In the genomic region with DNA sequence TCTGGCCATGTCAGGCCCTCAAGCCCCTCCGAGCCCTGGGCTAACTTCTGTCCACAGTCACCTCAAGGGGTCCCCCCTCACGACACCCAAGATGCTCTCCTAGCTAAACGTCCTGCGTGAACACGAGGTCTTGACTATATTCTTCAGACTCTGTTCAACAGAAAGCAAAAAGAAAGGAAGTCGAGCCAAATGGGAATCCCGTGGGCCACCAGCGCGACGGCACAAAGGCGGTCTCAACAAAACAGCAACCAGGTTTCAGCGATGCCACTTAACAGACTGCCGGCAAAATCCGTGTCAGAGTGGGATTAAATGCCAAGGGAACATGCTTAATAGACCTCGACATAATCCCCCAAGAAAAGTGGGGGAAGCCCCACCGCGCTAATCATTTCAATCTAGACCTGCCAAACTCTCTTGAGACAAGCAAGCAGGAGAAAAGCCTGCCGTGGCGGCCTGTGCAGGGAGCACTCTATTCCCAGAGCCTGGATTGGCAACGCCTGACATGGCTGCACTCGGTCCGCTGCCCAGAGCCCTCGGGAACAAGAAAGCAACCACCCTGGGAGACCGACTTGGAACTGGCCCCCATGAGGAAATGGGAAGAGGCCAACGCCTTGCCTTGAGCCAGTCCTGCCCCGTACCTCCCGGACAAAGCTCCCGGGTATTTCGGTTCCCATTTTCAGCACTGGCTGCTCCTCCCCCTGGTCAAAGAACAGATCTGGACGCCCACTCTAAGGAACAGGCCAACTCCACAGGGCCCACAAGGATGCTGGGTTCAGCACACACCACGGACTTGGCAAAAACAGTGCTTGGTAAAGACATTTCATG, we compare ENCODE assay signal across 10 cellular contexts. TPM values are rescaled to one million over a fixed set of nuclear protein-coding genes. Genes with fewer than 3 reads are reported as not detected.
A peak's percentile ranks its signal among the peaks of the same experiment; 100 is the strongest.
DNase-seq lines count a peak whose midpoint lies in the region; ATAC-seq and TF ChIP-seq lines count a peak whose summit lies in the region.
"Had no signal": no experiment of that assay in that cellular context is flagged by ENCODE, and none has a peak within 500 bp of the region (broad histone marks: within the 10 kb centered on the region; RNA-seq: fewer than 3 reads in every experiment).

No MANE protein-coding gene starts in this region.

- H3K9me3 Mint-ChIP-seq in T-helper 2 cell treated with Interferon-gamma antibody and Interleukin-4, amounts not matched to agents 5 μg/mL and 100 μg/mL, for 36 hours, result no peaks in the 10 kb centered on the region
- H3K9me3 Mint-ChIP-seq in dendritic cell treated with granulocyte-macrophage colony-stimulating factor and Interleukin-4, amounts not matched to agents 40 ng/mL and 50 ng/mL, for 4 days, result no peaks in the 10 kb centered on the region

- H3K4me1 ChIP-seq in thoracic aorta (ENCODE audit: control insufficient read depth in 1 of 2, low read depth in 2 of 2), result peaks cover 14 to 63% of the 10 kb centered on the region in 2 donors

- H3K4me3 ChIP-seq in thoracic aorta, result peak overlapping the region; percentile 57
- H3K4me3 ChIP-seq: A549 had no signal

- H3K4me1 Mint-ChIP-seq in T-helper 2 cell treated with Interferon-gamma antibody and Interleukin-4, amounts not matched to agents 5 μg/mL and 100 μg/mL, for 36 hours (ENCODE audit: low read depth), result peaks cover 57% of the 10 kb centered on the region
- H3K4me1 Mint-ChIP-seq in dendritic cell treated with granulocyte-macrophage colony-stimulating factor and Interleukin-4, amounts not matched to agents 40 ng/mL and 50 ng/mL, for 4 days (ENCODE audit: low read depth), result peaks cover 83% of the 10 kb centered on the region

- intact Hi-C loops in dendritic cell treated with granulocyte-macrophage colony-stimulating factor and Interleukin-4, amounts not matched to agents 40 ng/mL and 50 ng/mL, for 4 days (cut with micrococcal nuclease), result loop anchor here (2.0 kb wide), 1 partner anchor 15 kb away; the partner anchor contains the start of gene ZC3H4

- no peak for TF ChIP-seq CTCF in thoracic aorta (IDR thresholded peaks at IDR 0.05)

- ATAC-seq in thoracic aorta (ENCODE audit: insufficient number of reproducible peaks, low FRiP score, low read depth) (peak; percentile 14), HG03045 (IDR thresholded peaks at IDR 0.05; ENCODE audit: unreplicated experiment) (no peak), left lobe of liver (no peak)

- no peak for DNase-seq in T-helper 2 cell treated with Interferon-gamma antibody and Interleukin-4, amounts not matched to agents 5 μg/mL and 100 μg/mL, for 36 hours (ENCODE audit: low spot score)
- DNase-seq in T-helper 2 cell (no peak), midbrain (lab: John Stamatoyannopoulos, UW) (peak; percentile 75), thoracic aorta (ENCODE audit: low spot score) (peak; percentile 36), left lobe of liver (ENCODE audit: low spot score) (no peak), NCI-H1436 treated with DMSO at 0.1 percent for 48 hours (lab: John Stamatoyannopoulos, UW) (no peak)
- DNase-seq: NCI-H226 had no signal

- H3K36me3 Mint-ChIP-seq in T-helper 2 cell treated with Interferon-gamma antibody and Interleukin-4, amounts not matched to agents 5 μg/mL and 100 μg/mL, for 36 hours (ENCODE audit: low read depth), result peaks cover 31% of the 10 kb centered on the region
- H3K36me3 Mint-ChIP-seq in dendritic cell treated with granulocyte-macrophage colony-stimulating factor and Interleukin-4, amounts not matched to agents 40 ng/mL and 50 ng/mL, for 4 days (ENCODE audit: low read depth), result peaks cover 51% of the 10 kb centered on the region

- peak overlapping the region; percentile 95 for H3K27ac Mint-ChIP-seq in T-helper 2 cell treated with Interferon-gamma antibody and Interleukin-4, amounts not matched to agents 5 μg/mL and 100 μg/mL, for 36 hours
- peak overlapping the region; percentile 76 for H3K27ac Mint-ChIP-seq in dendritic cell treated with granulocyte-macrophage colony-stimulating factor and Interleukin-4, amounts not matched to agents 40 ng/mL and 50 ng/mL, for 4 days

- no peaks in the 10 kb centered on the region for H3K9me3 ChIP-seq in thoracic aorta
- H3K9me3 ChIP-seq: A549 had no signal

- H3K27ac ChIP-seq in thoracic aorta, result peak overlapping the region; percentile 75 to 80

- no peak overlapping the region for H3K4me3 Mint-ChIP-seq in T-helper 2 cell treated with Interferon-gamma antibody and Interleukin-4, amounts not matched to agents 5 μg/mL and 100 μg/mL, for 36 hours
- H3K4me3 Mint-ChIP-seq in dendritic cell treated with granulocyte-macrophage colony-stimulating factor and Interleukin-4, amounts not matched to agents 40 ng/mL and 50 ng/mL, for 4 days, result peak overlapping the region; percentile 54

- H3K27me3 Mint-ChIP-seq in T-helper 2 cell treated with Interferon-gamma antibody and Interleukin-4, amounts not matched to agents 5 μg/mL and 100 μg/mL, for 36 hours (ENCODE audit: low read depth), result no peaks in the 10 kb centered on the region
- H3K27me3 Mint-ChIP-seq in dendritic cell treated with granulocyte-macrophage colony-stimulating factor and Interleukin-4, amounts not matched to agents 40 ng/mL and 50 ng/mL, for 4 days, result no peaks in the 10 kb centered on the region

- H3K36me3 ChIP-seq in thoracic aorta, result no peaks in the 10 kb centered on the region

- no peaks in the 10 kb centered on the region for H3K27me3 ChIP-seq in thoracic aorta (replicated peaks; ENCODE audit: insufficient read depth)

RNA-seq across cellular contexts. Expression of gene ZC3H4, which starts 16.0 kb away (rescaled TPM):
- total RNA-seq in thoracic aorta (10 to 100 TPM; 21.9 to 26.0 TPM), left lobe of liver (18.5 TPM)

RNA-seq across cellular contexts. Expression of gene SAE1, which starts 33.0 kb away (rescaled TPM):
- total RNA-seq in thoracic aorta, result 10 to 100 TPM; 39.3 to 50.8 TPM
- total RNA-seq in left lobe of liver, result 22.0 TPM

RNA-seq across cellular contexts. Expression of gene TMEM160, which starts 49.2 kb away (rescaled TPM):
- 10 to 100 TPM in 1 of 2 donors, 1 to 10 TPM in 1; 2.4 to 55.0 TPM for total RNA-seq in thoracic aorta
- total RNA-seq in left lobe of liver, result 19.2 TPM

Comparison
In these comparisons a context has a peak if more than half of its experiments do, and no peak if none do; other contexts are left out.
1. DNase-seq: peak in midbrain (single experiment) and thoracic aorta (single experiment); none in T-helper 2 cell treated with Interferon-gamma antibody and Interleukin-4, amounts not matched to agents 5 μg/mL and 100 μg/mL, for 36 hours (single experiment), T-helper 2 cell (0 of 5), left lobe of liver (single experiment) and NCI-H1436 treated with DMSO at 0.1 percent for 48 hours (single experiment).